ENCODE assay signal across 13 cellular contexts in the genomic region with DNA sequence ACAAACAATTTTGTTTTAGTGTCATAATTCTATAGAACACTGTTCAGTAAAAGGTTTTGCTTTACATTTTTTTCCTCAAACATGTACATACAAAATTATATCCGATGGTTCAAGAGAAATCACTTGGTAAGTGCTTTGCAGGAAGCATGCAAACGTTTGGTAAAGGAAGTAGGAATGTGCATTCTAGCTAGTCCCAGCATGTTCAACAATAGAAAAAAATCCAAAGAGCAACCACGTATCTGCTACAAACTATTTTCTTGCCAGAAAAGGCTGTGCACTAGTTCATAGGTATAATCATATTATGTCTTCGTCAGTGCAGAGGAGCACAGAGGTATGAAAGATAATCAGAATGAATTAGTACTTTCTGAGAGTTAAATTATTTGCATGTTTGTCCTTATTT. TPM values are rescaled to one million over a fixed set of nuclear protein-coding genes. Genes with fewer than 3 reads are reported as not detected.
A peak's percentile ranks its signal among the peaks of the same experiment; 100 is the strongest.
DNase-seq lines count a peak whose midpoint lies in the region; ATAC-seq, FAIRE-seq and TF ChIP-seq lines count a peak whose summit lies in the region.
"Had no signal": no experiment of that assay in that cellular context is flagged by ENCODE, and none has a peak within 500 bp of the region (broad histone marks: within the 10 kb centered on the region; RNA-seq: fewer than 3 reads in every experiment).

No MANE protein-coding gene starts in this region.

- H3K27ac ChIP-seq in Panc1 (ENCODE audit: low read length): no peak overlapping the region
- H3K27ac ChIP-seq: BLaER1, GM23248, HL-60 had no signal

- peaks cover 68% of the 10 kb centered on the region for H3K36me3 ChIP-seq in Panc1 (ENCODE audit: control insufficient read depth, insufficient read depth, low read length)

- H3K4me3 Mint-ChIP-seq in activated naive CD4-positive, alpha-beta T cell treated with anti-CD3 and anti-CD28 coated beads, Interleukin-2, amount 50 U/mL, for 24 hours: no peak overlapping the region

- DNase-seq in activated naive CD4-positive, alpha-beta T cell treated with anti-CD3 and anti-CD28 coated beads, Interleukin-2, amount 50 U/mL, for 16 hours: no peak
- DNase-seq in Panc1 (ENCODE audit: low read depth, low spot score): no peak
- peak; percentile 63 for DNase-seq in epithelial cell of esophagus (ENCODE audit: low read depth)
- no peak for DNase-seq in dermis blood vessel endothelial cell
- DNase-seq in urothelium cell line (ENCODE audit: low spot score): no peak
- DNase-seq: 8988T, AML-193, GM23248 had no signal

- H3K27me3 ChIP-seq in Panc1 (ENCODE audit: control insufficient read depth, insufficient read depth, low read length): no peaks in the 10 kb centered on the region
- H3K27me3 ChIP-seq: BLaER1 had no signal

- POLR2A ChIA-PET in Panc1 (lab: Charles Lee): interaction anchor here (0.6 kb wide), 1 partner anchor 46 kb away, joined by 7 read pairs; no protein-coding TSS in a partner anchor

- no peaks in the 10 kb centered on the region for H3K9me3 Mint-ChIP-seq in activated naive CD4-positive, alpha-beta T cell treated with anti-CD3 and anti-CD28 coated beads, Interleukin-2, amount 50 U/mL, for 24 hours

- FAIRE-seq in urothelium cell line (lab: Jason Lieb, UNC): no peak

- intact Hi-C loops in Panc1 (cut with micrococcal nuclease; ENCODE audit: unreplicated experiment): no loop called here

- no peak overlapping the region for H3K4me3 ChIP-seq in Panc1 (ENCODE audit: low read depth in 2 of 2, low read length in 2 of 2)
- H3K4me3 ChIP-seq in epithelial cell of esophagus (ENCODE audit: low read length): no peak overlapping the region
- H3K4me3 ChIP-seq: BLaER1, GM23248 had no signal

- CTCF ChIA-PET in Panc1 (lab: Charles Lee): no interaction called here

- H3K27me3 Mint-ChIP-seq in activated naive CD4-positive, alpha-beta T cell treated with anti-CD3 and anti-CD28 coated beads, Interleukin-2, amount 50 U/mL, for 24 hours: no peaks in the 10 kb centered on the region

- peaks cover 37% of the 10 kb centered on the region for H3K4me1 Mint-ChIP-seq in activated naive CD4-positive, alpha-beta T cell treated with anti-CD3 and anti-CD28 coated beads, Interleukin-2, amount 50 U/mL, for 24 hours

- in situ Hi-C loops in Panc1 (cut with HindIII; ENCODE audit: low pct_unique_long_range_greater_than_20kb, low sequenced_read_pairs): no loop called here

- H3K36me3 Mint-ChIP-seq in activated naive CD4-positive, alpha-beta T cell treated with anti-CD3 and anti-CD28 coated beads, Interleukin-2, amount 50 U/mL, for 24 hours: peaks cover 30% of the 10 kb centered on the region

- ATAC-seq in Panc1 (no peak), HG02981 (IDR thresholded peaks at IDR 0.05; ENCODE audit: unreplicated experiment) (no peak)
- ATAC-seq: HCT116 had no signal

- TF ChIP-seq CTCF in Panc1 (IDR thresholded peaks at IDR 0.05): no peak
- TF ChIP-seq CTCF in epithelial cell of esophagus (IDR thresholded peaks at IDR 0.05; ENCODE audit: insufficient read depth, low read depth, low read length, missing control alignments): no peak

- peak overlapping the region; percentile 76 for H3K27ac Mint-ChIP-seq in activated naive CD4-positive, alpha-beta T cell treated with anti-CD3 and anti-CD28 coated beads, Interleukin-2, amount 50 U/mL, for 24 hours

- H3K9me3 ChIP-seq in Panc1 (ENCODE audit: control insufficient read depth, insufficient read depth, low read depth, low read length): no peaks in the 10 kb centered on the region
- H3K9me3 ChIP-seq: BLaER1 had no signal

- BruUV-seq in Panc1 (replicated peaks; lab: Mats Ljungman, UMichigan): TSS peak; percentile 6

- no peaks in the 10 kb centered on the region for H3K4me1 ChIP-seq in Panc1 (ENCODE audit: control insufficient read depth, insufficient read depth, low read length)
- H3K4me1 ChIP-seq: BLaER1 had no signal

RNA-seq across cellular contexts. Expression of gene GPR160, which starts 58.0 kb away (rescaled TPM):
- total RNA-seq in Panc1 (2021; ENCODE audit: unreplicated experiment): 0.18 TPM
- 0.31 TPM for polyA plus RNA-seq in Panc1 (2012; ENCODE audit: insufficient read length)
- total RNA-seq in dermis blood vessel endothelial cell: 7.7 and 11.2 TPM in 2 replicates
